Comparison of ENCODE assay signal across 14 cellular contexts in genomic region chr6:38305995-38306681, GRCh38.
DNase-seq lines count a peak whose midpoint lies in the region; ATAC-seq lines count a peak whose summit lies in the region.
"Had no signal": no experiment of that assay in that cellular context is flagged by ENCODE, and none has a peak within 500 bp of the region (broad histone marks: within the 10 kb centered on the region; RNA-seq: fewer than 3 reads in every experiment).

No MANE protein-coding gene starts in this region.

- ATAC-seq in GM18873 (IDR thresholded peaks at IDR 0.05; ENCODE audit: low FRiP score, unreplicated experiment) (peak; percentile 35), HG02588 (IDR thresholded peaks at IDR 0.05; ENCODE audit: unreplicated experiment) (peak; percentile 41), HG03025 (IDR thresholded peaks at IDR 0.05; ENCODE audit: low FRiP score, unreplicated experiment) (no peak)
- ATAC-seq: activated CD4-positive, CD25-positive, alpha-beta regulatory T cell treated with anti-CD3 and anti-CD28 coated beads, Interleukin-2, amount 50 U/mL, for 24 hours had no signal

- no peak overlapping the region for H3K14ac ChIP-seq in neuronal stem cell (ENCODE audit: low read length)

- H4K91ac ChIP-seq in neuronal stem cell (ENCODE audit: low read depth, low read length, poor library complexity), result no peak overlapping the region

- H3K18ac ChIP-seq in neuronal stem cell (ENCODE audit: low read length), result no peak overlapping the region

- no peak overlapping the region for H3K4me2 ChIP-seq in neuronal stem cell (ENCODE audit: insufficient read depth, low read length, poor library complexity, severe bottlenecking)

- no peak overlapping the region for H2AFZ ChIP-seq in neuronal stem cell (ENCODE audit: low read length)

- H3K4ac ChIP-seq in neuronal stem cell (ENCODE audit: low read length), result no peak overlapping the region

- DNase-seq in CD1c-positive myeloid dendritic cell (ENCODE audit: extremely low spot score), result peak; percentile 47
- DNase-seq in NCI-H1694 treated with DMSO at 0.1 percent for 48 hours (lab: John Stamatoyannopoulos, UW), result peak; percentile 69
- no peak for DNase-seq in neuronal stem cell (ENCODE audit: low spot score)
- no peak for DNase-seq in globus pallidus (ENCODE audit: low spot score)
- no peak for DNase-seq in NOMO-1 treated with DMSO at 0.1 percent for 48 hours (lab: John Stamatoyannopoulos, UW; ENCODE audit: unreplicated experiment)
- DNase-seq: effector CD4-positive, alpha-beta T cell; immature natural killer cell; NK-92 treated with Interleukin-12 subunit alpha and Interleukin-12 subunit beta, amount 100 ng/mL, for 24 hours; stimulated activated CD4-positive, alpha-beta T cell treated with anti-CD3 and anti-CD28 coated beads, Interleukin-4, amount 100 ng/mL, for 1 hour had no signal

- H3K9me3 ChIP-seq in neuronal stem cell (replicated peaks in 1 of 2; ENCODE audit: control insufficient read depth in 2 of 2, insufficient read depth in 1 of 2, low read depth in 1 of 2, low read length in 2 of 2), result no peaks in the 10 kb centered on the region
- H3K9me3 ChIP-seq: ascending aorta had no signal

- H2BK15ac ChIP-seq in neuronal stem cell (ENCODE audit: low read length), result no peak overlapping the region

- no peak overlapping the region for H3K4me3 ChIP-seq in neuronal stem cell (ENCODE audit: low read length in 2 of 2)
- H3K4me3 ChIP-seq: ascending aorta had no signal

- H2BK5ac ChIP-seq in neuronal stem cell (ENCODE audit: low read length), result no peak overlapping the region

- no peaks in the 10 kb centered on the region for H3K36me3 ChIP-seq in neuronal stem cell (replicated peaks in 1 of 2; ENCODE audit: control insufficient read depth in 2 of 2, insufficient read depth in 2 of 2, low read length in 2 of 2)
- H3K36me3 ChIP-seq: ascending aorta had no signal

- H2BK12ac ChIP-seq in neuronal stem cell (ENCODE audit: low read length), result no peak overlapping the region

- WGBS in neuronal stem cell (ENCODE audit: extremely low coverage in 2 of 2, insufficient read length in 2 of 2, insufficient replicate concordance in 1 of 2), 2 donors, result no CpG with 5 or more reads among the region's 4 CpGs

- no peak overlapping the region for H3K23ac ChIP-seq in neuronal stem cell (ENCODE audit: low read depth, low read length, poor library complexity)

- H3K4me1 ChIP-seq in neuronal stem cell (ENCODE audit: control insufficient read depth in 2 of 2, insufficient read depth in 1 of 2, low read depth in 1 of 2, low read length in 2 of 2), result no peaks in the 10 kb centered on the region
- H3K4me1 ChIP-seq: ascending aorta had no signal

- no peak overlapping the region for H3K9ac ChIP-seq in neuronal stem cell (ENCODE audit: low read depth, low read length, poor library complexity)

- no peak overlapping the region for H2AK5ac ChIP-seq in neuronal stem cell (ENCODE audit: low read depth, low read length)

- H2BK120ac ChIP-seq in neuronal stem cell (ENCODE audit: low read depth, low read length), result no peak overlapping the region

- no peaks in the 10 kb centered on the region for H3K27me3 ChIP-seq in neuronal stem cell (ENCODE audit: control insufficient read depth in 3 of 3, insufficient read depth in 3 of 3, low read depth in 1 of 3, low read length in 3 of 3)
- H3K27me3 ChIP-seq: ascending aorta had no signal

- no peak overlapping the region for H3K27ac ChIP-seq in neuronal stem cell (replicated peaks; ENCODE audit: low read length)
- H3K27ac ChIP-seq: ascending aorta had no signal

- no peak overlapping the region for H4K8ac ChIP-seq in neuronal stem cell (ENCODE audit: low read depth, low read length)

- H3K79me1 ChIP-seq in neuronal stem cell (ENCODE audit: low read depth, low read length), result no peaks in the 10 kb centered on the region

Comparison
In these comparisons a context has a peak if more than half of its experiments do, and no peak if none do; other contexts are left out.
1. DNase-seq: peak in CD1c-positive myeloid dendritic cell (single experiment) and NCI-H1694 treated with DMSO at 0.1 percent for 48 hours (single experiment); none in neuronal stem cell (single experiment), globus pallidus (single experiment) and NOMO-1 treated with DMSO at 0.1 percent for 48 hours (single experiment).